In genomic region chr12:61536117-61536516, GRCh38 we compare ENCODE assay signal across 20 cellular contexts.
DNase-seq lines count a peak whose midpoint lies in the region; ATAC-seq and TF ChIP-seq lines count a peak whose summit lies in the region.
"Had no signal": no experiment of that assay in that cellular context is flagged by ENCODE, and none has a peak within 500 bp of the region (broad histone marks: within the 10 kb centered on the region; RNA-seq: fewer than 3 reads in every experiment).

No MANE protein-coding gene starts in this region.

- H3K9me2 ChIP-seq in OCI-LY7 (ENCODE audit: insufficient read depth, low read length): no peaks in the 10 kb centered on the region
- H3K9me2 ChIP-seq in PC-3 (replicated peaks; ENCODE audit: low read length): no peaks in the 10 kb centered on the region

- BruUV-seq in OCI-LY7 (replicated peaks; lab: Mats Ljungman, UMichigan) (no TSS peak), PC-3 (replicated peaks; lab: Mats Ljungman, UMichigan) (no TSS peak)

- TF ChIP-seq CTCF in OCI-LY7 (conservative IDR thresholded peaks at IDR 0.05; ENCODE audit: low read length): no peak
- TF ChIP-seq CTCF in GM10248 (IDR thresholded peaks at IDR 0.05; ENCODE audit: control extremely low read depth, extremely low read depth, low read depth, missing control alignments): no peak
- no peak for TF ChIP-seq CTCF in PC-3 (conservative IDR thresholded peaks at IDR 0.05; ENCODE audit: low read depth, low read length)
- TF ChIP-seq CTCF in coronary artery (IDR thresholded peaks at IDR 0.05): no peak

- intact Hi-C loops in OCI-LY7 (cut with micrococcal nuclease; ENCODE audit: unreplicated experiment) (loop anchor here (5.0 to 10.0 kb wide), 2 partner anchors 211 to 849 kb away; no protein-coding TSS in a partner anchor), PC-3 (cut with micrococcal nuclease) (loop anchor here (10.0 kb wide), 1 partner anchor 1041 kb away; no protein-coding TSS in a partner anchor)

- no peaks in the 10 kb centered on the region for H4K20me1 ChIP-seq in OCI-LY7 (ENCODE audit: insufficient read depth, low read length)
- H4K20me1 ChIP-seq in PC-3 (ENCODE audit: low read length): no peaks in the 10 kb centered on the region
- H4K20me1 ChIP-seq: BLaER1 had no signal

- H3K79me2 ChIP-seq in OCI-LY7 (ENCODE audit: insufficient read depth, low read depth, low read length): no peaks in the 10 kb centered on the region
- H3K79me2 ChIP-seq in PC-3 (ENCODE audit: low read length): no peaks in the 10 kb centered on the region

- CTCF ChIA-PET in OCI-LY7 (lab: Charles Lee; ENCODE audit: unreplicated experiment): no interaction called here
- CTCF ChIA-PET in GM10248 (lab: Yijun Ruan, JAX): no interaction called here
- CTCF ChIA-PET in PC-3 (lab: Charles Lee): no interaction called here

- no peaks in the 10 kb centered on the region for H3K27me3 ChIP-seq in PC-3 (ENCODE audit: low read length)
- H3K27me3 ChIP-seq: BLaER1 had no signal

- no peak for ATAC-seq in PC-3
- ATAC-seq: CD8-positive, alpha-beta T cell; GM12878 had no signal

- peak overlapping the region; percentile 66; the same call in 1 of the 2 replicates for H2AFZ ChIP-seq in OCI-LY7 (ENCODE audit: low read length)
- no peak overlapping the region for H2AFZ ChIP-seq in PC-3 (ENCODE audit: low read length)

- H3K27ac ChIP-seq in OCI-LY7 (ENCODE audit: low read depth, low read length, poor library complexity, severe bottlenecking): no peak overlapping the region
- H3K27ac ChIP-seq in temporal lobe (ENCODE audit: low read depth, low read length): peak overlapping the region; percentile 27
- H3K27ac ChIP-seq in PC-3 (ENCODE audit: low read length): no peak overlapping the region
- H3K27ac ChIP-seq in coronary artery: no peak overlapping the region
- H3K27ac ChIP-seq: 22Rv1, BLaER1, C4-2B had no signal

- H3K9me3 ChIP-seq in OCI-LY7 (ENCODE audit: low read length) (no peaks in the 10 kb centered on the region), PC-3 (ENCODE audit: low read length) (no peaks in the 10 kb centered on the region)
- H3K9me3 ChIP-seq: BLaER1, Caco-2, HAP-1 had no signal

- DNase-seq in NCI-H510A treated with DMSO at 0.1 percent for 48 hours (lab: John Stamatoyannopoulos, UW): peak; percentile 36
- no peak for DNase-seq in NCI-H510A (lab: John Stamatoyannopoulos, UW)
- DNase-seq in NCI-H748 (lab: John Stamatoyannopoulos, UW; ENCODE audit: unreplicated experiment): peak; percentile 60
- DNase-seq in OCI-LY7 (ENCODE audit: low spot score): no peak
- no peak for DNase-seq in GM10248 (ENCODE audit: extremely low spot score)
- no peak for DNase-seq in PC-3
- DNase-seq in coronary artery (ENCODE audit: low spot score): no peak
- DNase-seq: Caco-2; CD4-positive, CD25-positive, alpha-beta regulatory T cell; CD8-positive, alpha-beta T cell; DMS153; DND-41; GOT3; HFFc6 had no signal

- no peak overlapping the region for H3K4me2 ChIP-seq in OCI-LY7 (ENCODE audit: low read length)
- no peak overlapping the region for H3K4me2 ChIP-seq in PC-3 (ENCODE audit: low read length)
- H3K4me2 ChIP-seq: BLaER1 had no signal

- no peak overlapping the region for H3K9ac ChIP-seq in PC-3 (ENCODE audit: low read length)
- H3K9ac ChIP-seq: BLaER1 had no signal

- H3F3A ChIP-seq in PC-3 (ENCODE audit: low read length, unreplicated experiment): no peaks in the 10 kb centered on the region

- POLR2A ChIA-PET in OCI-LY7 (lab: Charles Lee) (interaction anchor here (0.6 to 4.7 kb wide), 7 partner anchors 9 to 1391 kb away, joined by 3 to 40 read pairs (median 4); no protein-coding TSS in a partner anchor), GM10248 (lab: Yijun Ruan, JAX) (no interaction called here), PC-3 (lab: Charles Lee; ENCODE audit: unreplicated experiment) (no interaction called here)

- H3K36me3 ChIP-seq in OCI-LY7 (ENCODE audit: insufficient read depth, low read length) (no peaks in the 10 kb centered on the region), PC-3 (ENCODE audit: low read depth, low read length) (no peaks in the 10 kb centered on the region)
- H3K36me3 ChIP-seq: BLaER1, HAP-1 had no signal

- H3K4me1 ChIP-seq in OCI-LY7 (ENCODE audit: insufficient read depth, low read length, poor library complexity, severe bottlenecking) (peaks cover 11% of the 10 kb centered on the region), PC-3 (ENCODE audit: insufficient read depth, low read length) (no peaks in the 10 kb centered on the region)
- H3K4me1 ChIP-seq: BLaER1, Caco-2, HAP-1 had no signal

- H3K4me3 ChIP-seq in OCI-LY7 (ENCODE audit: low read depth, low read length, poor library complexity, severe bottlenecking): no peak overlapping the region
- H3K4me3 ChIP-seq in PC-3 (ENCODE audit: low read length): no peak overlapping the region
- H3K4me3 ChIP-seq in coronary artery: no peak overlapping the region
- H3K4me3 ChIP-seq: BLaER1, GM12878, HAP-1 had no signal

Comparison
In these comparisons a context has a peak if more than half of its experiments do, and no peak if none do; other contexts are left out.
1. DNase-seq: peak in NCI-H510A treated with DMSO at 0.1 percent for 48 hours (single experiment) and NCI-H748 (single experiment); none in NCI-H510A (single experiment), OCI-LY7 (single experiment), GM10248 (single experiment), PC-3 (single experiment) and coronary artery (single experiment).